ENCODE assay signal across 16 cellular contexts in genomic region chr3:24235121-24235520, GRCh38.
DNase-seq lines count a peak whose midpoint lies in the region; ATAC-seq and TF ChIP-seq lines count a peak whose summit lies in the region.
"Had no signal": no experiment of that assay in that cellular context is flagged by ENCODE, and none has a peak within 500 bp of the region (broad histone marks: within the 10 kb centered on the region; RNA-seq: fewer than 3 reads in every experiment).

No MANE protein-coding gene starts in this region.

- H3K27me3 Mint-ChIP-seq in activated T-helper 1 cell treated with anti-CD3 and anti-CD28 coated beads, Interleukin-12 subunit alpha, Interleukin-12 subunit beta, Interleukin-2, Interleukin-4 antibody, amounts not matched to agents 30 ng/mL and 10 ng/mL and 1 ng/mL, durations not matched to agents 14 hours and 24 hours and 36 hours (ENCODE audit: insufficient read depth): peaks cover under 1% of the 10 kb centered on the region

- no peaks in the 10 kb centered on the region for H3K27me3 ChIP-seq in foreskin keratinocyte
- H3K27me3 ChIP-seq: tibial nerve had no signal

- H3K36me3 Mint-ChIP-seq in activated T-helper 1 cell treated with anti-CD3 and anti-CD28 coated beads, Interleukin-12 subunit alpha, Interleukin-12 subunit beta, Interleukin-2, Interleukin-4 antibody, amounts not matched to agents 30 ng/mL and 10 ng/mL and 1 ng/mL, durations not matched to agents 14 hours and 24 hours and 36 hours (ENCODE audit: low read depth): no peaks in the 10 kb centered on the region

- no peak overlapping the region for H3K27ac Mint-ChIP-seq in activated T-helper 1 cell treated with anti-CD3 and anti-CD28 coated beads, Interleukin-12 subunit alpha, Interleukin-12 subunit beta, Interleukin-2, Interleukin-4 antibody, amounts not matched to agents 30 ng/mL and 10 ng/mL and 1 ng/mL, durations not matched to agents 14 hours and 24 hours and 36 hours
- H3K27ac Mint-ChIP-seq: effector memory CD8-positive, alpha-beta T cell had no signal

- H3K9me3 Mint-ChIP-seq in activated T-helper 1 cell treated with anti-CD3 and anti-CD28 coated beads, Interleukin-12 subunit alpha, Interleukin-12 subunit beta, Interleukin-2, Interleukin-4 antibody, amounts not matched to agents 30 ng/mL and 10 ng/mL and 1 ng/mL, durations not matched to agents 14 hours and 24 hours and 36 hours: no peaks in the 10 kb centered on the region
- H3K9me3 Mint-ChIP-seq: effector memory CD8-positive, alpha-beta T cell had no signal

- H3K4me3 Mint-ChIP-seq in activated T-helper 1 cell treated with anti-CD3 and anti-CD28 coated beads, Interleukin-12 subunit alpha, Interleukin-12 subunit beta, Interleukin-2, Interleukin-4 antibody, amounts not matched to agents 30 ng/mL and 10 ng/mL and 1 ng/mL, durations not matched to agents 14 hours and 24 hours and 36 hours: no peak overlapping the region
- H3K4me3 Mint-ChIP-seq: effector memory CD8-positive, alpha-beta T cell had no signal

- no peak for TF ChIP-seq CTCF in foreskin keratinocyte (conservative IDR thresholded peaks at IDR 0.05)

- DNase-seq in ACHN (peak; percentile 36), NCI-H69 (lab: John Stamatoyannopoulos, UW) (peak; percentile 20), foreskin keratinocyte (peak; percentile 68 to 79), C1 segment of cervical spinal cord (lab: John Stamatoyannopoulos, UW) (no peak), NCI-H146 (lab: John Stamatoyannopoulos, UW) (no peak)
- DNase-seq in activated T-helper 1 cell treated with anti-CD3 and anti-CD28 coated beads, Interleukin-12 subunit alpha, Interleukin-12 subunit beta, Interleukin-2, Interleukin-4 antibody, amounts not matched to agents 30 ng/mL and 10 ng/mL and 1 ng/mL, durations not matched to agents 14 hours and 24 hours and 36 hours (ENCODE audit: low spot score): no peak
- DNase-seq: activated CD4-positive, alpha-beta T cell treated with anti-CD3 and anti-CD28 coated beads for 48 hours; DMS79 treated with DMSO at 0.1 percent for 48 hours; effector memory CD8-positive, alpha-beta T cell; islet precursor cell; NCI-H1048 had no signal

- H3K27ac ChIP-seq in foreskin keratinocyte: peak overlapping the region; percentile 37
- H3K27ac ChIP-seq: prostate gland, tibial nerve had no signal

- ATAC-seq in GM19463 (IDR thresholded peaks at IDR 0.05; ENCODE audit: unreplicated experiment): peak; percentile 50
- peak; percentile 51 for ATAC-seq in foreskin keratinocyte
- ATAC-seq in GM21381 (IDR thresholded peaks at IDR 0.05; ENCODE audit: unreplicated experiment): no peak
- ATAC-seq: effector memory CD8-positive, alpha-beta T cell; Panc1 had no signal

- in situ Hi-C loops in ACHN (cut with HindIII; ENCODE audit: low pct_ligation_motif_present, low pct_unique_long_range_greater_than_20kb, low sequenced_read_pairs): no loop called here

- H3K4me1 ChIP-seq in foreskin keratinocyte: peaks cover 15% of the 10 kb centered on the region
- H3K4me1 ChIP-seq: prostate gland had no signal

- H3K4me1 Mint-ChIP-seq in activated T-helper 1 cell treated with anti-CD3 and anti-CD28 coated beads, Interleukin-12 subunit alpha, Interleukin-12 subunit beta, Interleukin-2, Interleukin-4 antibody, amounts not matched to agents 30 ng/mL and 10 ng/mL and 1 ng/mL, durations not matched to agents 14 hours and 24 hours and 36 hours (ENCODE audit: low read depth): no peaks in the 10 kb centered on the region

- intact Hi-C loops in activated T-helper 1 cell treated with anti-CD3 and anti-CD28 coated beads, Interleukin-12 subunit alpha, Interleukin-12 subunit beta, Interleukin-2, Interleukin-4 antibody, amounts not matched to agents 30 ng/mL and 10 ng/mL and 1 ng/mL, durations not matched to agents 14 hours and 24 hours and 36 hours (cut with micrococcal nuclease): no loop called here

Comparison
In these comparisons a context has a peak if more than half of its experiments do, and no peak if none do; other contexts are left out.
1. DNase-seq: peak in ACHN (single experiment), NCI-H69 (single experiment) and foreskin keratinocyte (2 of 2); none in C1 segment of cervical spinal cord (0 of 14), NCI-H146 (single experiment) and activated T-helper 1 cell treated with anti-CD3 and anti-CD28 coated beads, Interleukin-12 subunit alpha, Interleukin-12 subunit beta, Interleukin-2, Interleukin-4 antibody, amounts not matched to agents 30 ng/mL and 10 ng/mL and 1 ng/mL, durations not matched to agents 14 hours and 24 hours and 36 hours (single experiment).